1 cellular context compared by ENCODE assay signal in the genomic region with DNA sequence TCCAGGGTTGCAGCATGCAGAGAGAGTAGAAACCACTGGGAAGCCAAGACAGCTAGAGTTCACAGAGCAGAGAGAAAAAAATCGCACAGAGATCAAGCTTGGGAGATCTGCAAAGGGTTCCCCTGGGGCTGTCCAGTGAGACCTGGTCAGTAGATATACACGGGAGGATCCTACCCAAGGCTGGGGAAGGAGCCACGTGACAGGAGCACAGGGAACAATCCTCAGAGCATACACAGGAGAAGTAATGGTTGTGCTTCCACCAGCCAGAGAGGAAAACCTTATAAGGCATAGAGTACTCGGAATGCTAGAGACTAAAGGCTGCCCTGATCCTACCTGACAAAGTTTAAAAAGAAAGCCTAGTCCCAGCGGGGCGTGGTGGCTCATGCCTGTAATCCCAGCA.
TF ChIP-seq lines count a peak whose summit lies in the region.

No MANE protein-coding gene starts in this region.

TF ChIP-seq in SK-N-SH, 30 proteins besides CTCF, POLR2A, EP300 and RAD21:
- TF ChIP-seq POLR2AphosphoS5 (IDR thresholded peaks at IDR 0.05; ENCODE audit: low read depth, low read length): no peak
- no peak for TF ChIP-seq MXI1 (IDR thresholded peaks at IDR 0.05; ENCODE audit: low read depth, low read length)
